ENCODE assay signal across 2 cellular contexts in genomic region chr2:83364264-83364663, GRCh38.
TF ChIP-seq lines count a peak whose summit lies in the region.

No MANE protein-coding gene starts in this region.

TF ChIP-seq in SK-N-SH, 30 proteins besides CTCF, POLR2A, EP300 and RAD21 (continued from another document):
- TF ChIP-seq PBX3 (IDR thresholded peaks at IDR 0.05): no peak
- no peak for TF ChIP-seq EZH2phosphoT487 (IDR thresholded peaks at IDR 0.05; ENCODE audit: borderline replicate concordance, low read depth)
- TF ChIP-seq TAF1 (IDR thresholded peaks at IDR 0.05; ENCODE audit: borderline replicate concordance, low read depth, low read length): no peak
- no peak for TF ChIP-seq MEF2A (IDR thresholded peaks at IDR 0.05; ENCODE audit: borderline replicate concordance, low read depth)
- TF ChIP-seq ELF1 (IDR thresholded peaks at IDR 0.05): no peak
- no peak for TF ChIP-seq NFIC (IDR thresholded peaks at IDR 0.05; ENCODE audit: borderline replicate concordance)
- no peak for TF ChIP-seq SIN3A (IDR thresholded peaks at IDR 0.05; ENCODE audit: borderline replicate concordance, low read depth, low read length)
- TF ChIP-seq SMC3 (IDR thresholded peaks at IDR 0.05; ENCODE audit: low read depth, low read length): no peak
- TF ChIP-seq FOXJ3 (CRISPR knock-in tag; IDR thresholded peaks at IDR 0.05): no peak
- no peak for TF ChIP-seq NRF1 (IDR thresholded peaks at IDR 0.05; ENCODE audit: low read depth, low read length)

TF ChIP-seq in SK-N-SH treated with all-trans-retinoic acid at 6 μM for 48 hours, 23 proteins besides CTCF, POLR2A, EP300 and RAD21 (continued from another document):
- TF ChIP-seq CREB5 (CRISPR knock-in tag; IDR thresholded peaks at IDR 0.05; ENCODE audit: low read depth) (no peak), ZFP30 (CRISPR knock-in tag; IDR thresholded peaks at IDR 0.05) (no peak), PPARA (CRISPR knock-in tag; IDR thresholded peaks at IDR 0.05; ENCODE audit: borderline replicate concordance) (no peak), GLIS3 (CRISPR knock-in tag; IDR thresholded peaks at IDR 0.05) (no peak), CSDC2 (CRISPR knock-in tag; IDR thresholded peaks at IDR 0.05) (no peak), ISL1 (CRISPR knock-in tag; IDR thresholded peaks at IDR 0.05) (no peak), TOX (CRISPR knock-in tag; IDR thresholded peaks at IDR 0.05; ENCODE audit: borderline replicate concordance) (no peak), ARNTL (CRISPR knock-in tag; IDR thresholded peaks at IDR 0.05; ENCODE audit: borderline replicate concordance, low read depth) (no peak), RARB (CRISPR knock-in tag; IDR thresholded peaks at IDR 0.05) (no peak), OSR1 (CRISPR knock-in tag; IDR thresholded peaks at IDR 0.05) (no peak), ZFP3 (CRISPR knock-in tag; IDR thresholded peaks at IDR 0.05) (no peak), BACH2 (CRISPR knock-in tag; IDR thresholded peaks at IDR 0.05; ENCODE audit: borderline replicate concordance) (no peak)
- TF ChIP-seq, protein P1, sequence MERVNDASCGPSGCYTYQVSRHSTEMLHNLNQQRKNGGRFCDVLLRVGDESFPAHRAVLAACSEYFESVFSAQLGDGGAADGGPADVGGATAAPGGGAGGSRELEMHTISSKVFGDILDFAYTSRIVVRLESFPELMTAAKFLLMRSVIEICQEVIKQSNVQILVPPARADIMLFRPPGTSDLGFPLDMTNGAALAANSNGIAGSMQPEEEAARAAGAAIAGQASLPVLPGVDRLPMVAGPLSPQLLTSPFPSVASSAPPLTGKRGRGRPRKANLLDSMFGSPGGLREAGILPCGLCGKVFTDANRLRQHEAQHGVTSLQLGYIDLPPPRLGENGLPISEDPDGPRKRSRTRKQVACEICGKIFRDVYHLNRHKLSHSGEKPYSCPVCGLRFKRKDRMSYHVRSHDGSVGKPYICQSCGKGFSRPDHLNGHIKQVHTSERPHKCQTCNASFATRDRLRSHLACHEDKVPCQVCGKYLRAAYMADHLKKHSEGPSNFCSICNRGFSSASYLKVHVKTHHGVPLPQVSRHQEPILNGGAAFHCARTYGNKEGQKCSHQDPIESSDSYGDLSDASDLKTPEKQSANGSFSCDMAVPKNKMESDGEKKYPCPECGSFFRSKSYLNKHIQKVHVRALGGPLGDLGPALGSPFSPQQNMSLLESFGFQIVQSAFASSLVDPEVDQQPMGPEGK (CRISPR knock-in tag; IDR thresholded peaks at IDR 0.05; ENCODE audit: borderline replicate concordance): no peak
